In the genomic region with DNA sequence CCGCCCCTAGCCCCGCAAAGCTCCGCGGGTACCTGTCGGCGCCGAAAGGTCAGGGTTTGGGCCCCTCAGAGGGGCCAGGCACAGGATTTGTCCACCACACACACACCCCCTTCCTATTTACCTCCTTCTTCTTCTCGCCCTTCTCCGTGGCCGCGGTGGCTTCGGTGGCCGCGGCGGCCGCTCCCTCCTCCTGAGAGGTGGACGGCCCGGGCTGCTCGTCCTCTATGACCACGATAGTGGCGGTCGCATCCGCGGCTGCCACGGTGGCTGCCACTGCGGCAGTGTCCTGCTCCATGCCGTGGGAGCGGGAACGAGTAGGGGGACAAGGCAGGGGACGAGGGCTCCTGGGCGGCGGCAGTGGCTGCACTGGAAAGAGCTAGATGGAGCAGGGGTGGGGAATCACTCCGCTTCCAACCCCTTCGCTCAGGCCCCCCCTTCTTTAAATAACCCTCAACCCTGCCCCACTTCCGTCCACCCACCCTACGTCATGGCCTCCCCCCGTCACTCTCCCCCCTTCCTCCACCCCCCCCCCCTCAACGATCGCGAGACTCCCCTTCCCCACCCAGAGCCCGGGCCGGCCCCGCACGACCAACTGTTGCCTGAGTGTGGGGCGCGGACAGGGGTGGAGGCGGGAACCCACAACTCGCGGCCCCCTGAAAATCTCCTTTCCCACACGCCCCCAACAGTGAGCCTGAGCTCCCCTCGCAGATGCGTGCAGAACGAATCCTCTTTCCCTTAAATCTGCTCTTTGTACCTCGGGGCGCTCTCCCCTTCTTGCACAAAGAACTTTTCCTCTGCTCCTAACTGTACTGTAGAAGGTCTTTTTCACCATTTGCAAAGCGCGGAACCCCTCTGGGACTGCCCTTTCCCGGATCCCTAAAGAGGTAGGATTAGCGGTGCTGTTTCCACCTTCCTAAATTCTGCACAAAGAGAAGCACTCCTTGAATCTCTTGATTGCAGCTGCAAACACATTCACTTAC, we compare ENCODE assay signal across 8 cellular contexts. TPM values are rescaled to one million over a fixed set of nuclear protein-coding genes. Genes with fewer than 3 reads are reported as not detected.
DNase-seq lines count a peak whose midpoint lies in the region; ATAC-seq and TF ChIP-seq lines count a peak whose summit lies in the region.

A gene with protein sequence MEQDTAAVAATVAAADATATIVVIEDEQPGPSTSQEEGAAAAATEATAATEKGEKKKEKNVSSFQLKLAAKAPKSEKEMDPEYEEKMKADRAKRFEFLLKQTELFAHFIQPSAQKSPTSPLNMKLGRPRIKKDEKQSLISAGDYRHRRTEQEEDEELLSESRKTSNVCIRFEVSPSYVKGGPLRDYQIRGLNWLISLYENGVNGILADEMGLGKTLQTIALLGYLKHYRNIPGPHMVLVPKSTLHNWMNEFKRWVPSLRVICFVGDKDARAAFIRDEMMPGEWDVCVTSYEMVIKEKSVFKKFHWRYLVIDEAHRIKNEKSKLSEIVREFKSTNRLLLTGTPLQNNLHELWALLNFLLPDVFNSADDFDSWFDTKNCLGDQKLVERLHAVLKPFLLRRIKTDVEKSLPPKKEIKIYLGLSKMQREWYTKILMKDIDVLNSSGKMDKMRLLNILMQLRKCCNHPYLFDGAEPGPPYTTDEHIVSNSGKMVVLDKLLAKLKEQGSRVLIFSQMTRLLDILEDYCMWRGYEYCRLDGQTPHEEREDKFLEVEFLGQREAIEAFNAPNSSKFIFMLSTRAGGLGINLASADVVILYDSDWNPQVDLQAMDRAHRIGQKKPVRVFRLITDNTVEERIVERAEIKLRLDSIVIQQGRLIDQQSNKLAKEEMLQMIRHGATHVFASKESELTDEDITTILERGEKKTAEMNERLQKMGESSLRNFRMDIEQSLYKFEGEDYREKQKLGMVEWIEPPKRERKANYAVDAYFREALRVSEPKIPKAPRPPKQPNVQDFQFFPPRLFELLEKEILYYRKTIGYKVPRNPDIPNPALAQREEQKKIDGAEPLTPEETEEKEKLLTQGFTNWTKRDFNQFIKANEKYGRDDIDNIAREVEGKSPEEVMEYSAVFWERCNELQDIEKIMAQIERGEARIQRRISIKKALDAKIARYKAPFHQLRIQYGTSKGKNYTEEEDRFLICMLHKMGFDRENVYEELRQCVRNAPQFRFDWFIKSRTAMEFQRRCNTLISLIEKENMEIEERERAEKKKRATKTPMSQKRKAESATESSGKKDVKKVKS (minus strand): TSS at position 415 of the 980 bp plus-strand sequence. CDS start 120 bp downstream, at position 295.

- peak in 9 of 14 donors; percentile 2 to 56 (median 27) for DNase-seq in C1 segment of cervical spinal cord (lab: John Stamatoyannopoulos, UW)
- no peak for DNase-seq in activated CD4-positive, alpha-beta memory T cell treated with anti-CD3 and anti-CD28 coated beads, Interleukin-2, amount 10 ng/mL, durations not matched to agents 7 days and 5 days
- DNase-seq in fibroblast of gingiva (ENCODE audit: low read depth): peak; percentile 66
- DNase-seq in mucosa of descending colon: peak in 2 of 3 donors; percentile 6 to 23
- DNase-seq in type B pancreatic cell (ENCODE audit: extremely low spot score, unreplicated experiment): peak; percentile 77
- no peak for DNase-seq in NCI-H2029 (lab: John Stamatoyannopoulos, UW)
- DNase-seq in UCSD-AML1 (lab: John Stamatoyannopoulos, UW; ENCODE audit: unreplicated experiment): no peak

- H3K4me1 ChIP-seq in HUES48 (ENCODE audit: control insufficient read depth, insufficient read depth, low read length) (peaks cover 5% of the 10 kb centered on the region), mucosa of descending colon (ENCODE audit: low read depth) (no peaks in the 10 kb centered on the region)

- peaks cover 30% of the 10 kb centered on the region for H3K27me3 Mint-ChIP-seq in activated CD4-positive, alpha-beta memory T cell treated with anti-CD3 and anti-CD28 coated beads, Interleukin-2, amount 10 ng/mL, durations not matched to agents 7 days and 5 days
- H3K27me3 Mint-ChIP-seq in type B pancreatic cell: no peaks in the 10 kb centered on the region

- H3K4me3 ChIP-seq in HUES48 (ENCODE audit: low read depth, low read length) (peak within 1 kb of the TSS; percentile 97), mucosa of descending colon (no peak within 1 kb of the TSS)

- H3K27ac ChIP-seq in HUES48 (ENCODE audit: low read depth, low read length): peak within 1 kb of the TSS; percentile 94

- no peak within 1 kb of the TSS for H3K27ac Mint-ChIP-seq in activated CD4-positive, alpha-beta memory T cell treated with anti-CD3 and anti-CD28 coated beads, Interleukin-2, amount 10 ng/mL, durations not matched to agents 7 days and 5 days
- H3K27ac Mint-ChIP-seq in type B pancreatic cell: peak within 1 kb of the TSS; percentile 95

- TF ChIP-seq CTCF in mucosa of descending colon (IDR thresholded peaks at IDR 0.05) (no peak), type B pancreatic cell (conservative IDR thresholded peaks at IDR 0.05) (no peak)

- no peaks in the 10 kb centered on the region for H3K9me3 Mint-ChIP-seq in activated CD4-positive, alpha-beta memory T cell treated with anti-CD3 and anti-CD28 coated beads, Interleukin-2, amount 10 ng/mL, durations not matched to agents 7 days and 5 days
- peaks cover 4% of the 10 kb centered on the region for H3K9me3 Mint-ChIP-seq in type B pancreatic cell

- no peaks in the 10 kb centered on the region for H3K36me3 ChIP-seq in HUES48 (ENCODE audit: control insufficient read depth, insufficient read depth, low read length)
- H3K36me3 ChIP-seq in mucosa of descending colon (ENCODE audit: low read depth): no peaks in the 10 kb centered on the region

- peak within 1 kb of the TSS; percentile 90 for H3K9ac ChIP-seq in HUES48 (ENCODE audit: low read depth, low read length)

- H3K27me3 ChIP-seq in HUES48 (ENCODE audit: control insufficient read depth, insufficient read depth, low read length): 0 out of 2 replicates have a peak, but pooled peaks cover 5% of the 10 kb centered on the region

- H3K4me3 Mint-ChIP-seq in activated CD4-positive, alpha-beta memory T cell treated with anti-CD3 and anti-CD28 coated beads, Interleukin-2, amount 10 ng/mL, durations not matched to agents 7 days and 5 days: peak within 1 kb of the TSS; percentile 57
- peak within 1 kb of the TSS; percentile 96 for H3K4me3 Mint-ChIP-seq in type B pancreatic cell

- no peaks in the 10 kb centered on the region for H3K9me3 ChIP-seq in HUES48 (ENCODE audit: control insufficient read depth, insufficient read depth, low read length)
- no peaks in the 10 kb centered on the region for H3K9me3 ChIP-seq in mucosa of descending colon

- H3K4me1 Mint-ChIP-seq in activated CD4-positive, alpha-beta memory T cell treated with anti-CD3 and anti-CD28 coated beads, Interleukin-2, amount 10 ng/mL, durations not matched to agents 7 days and 5 days: peaks cover 5% of the 10 kb centered on the region
- H3K4me1 Mint-ChIP-seq in type B pancreatic cell (ENCODE audit: unreplicated experiment): peaks cover 12% of the 10 kb centered on the region

- intact Hi-C loops in mucosa of descending colon (cut with DNase I, micrococcal nuclease): no loop called here

- POLR2A ChIA-PET in activated CD4-positive, alpha-beta memory T cell treated with anti-CD3 and anti-CD28 coated beads, Interleukin-2, amount 10 ng/mL, durations not matched to agents 7 days and 5 days (lab: Charles Lee): no interaction called here

- CTCF ChIA-PET in activated CD4-positive, alpha-beta memory T cell treated with anti-CD3 and anti-CD28 coated beads, Interleukin-2, amount 10 ng/mL, durations not matched to agents 7 days and 5 days (lab: Charles Lee): no interaction called here

- ATAC-seq in mucosa of descending colon: peak; percentile 40

- H3K36me3 Mint-ChIP-seq in activated CD4-positive, alpha-beta memory T cell treated with anti-CD3 and anti-CD28 coated beads, Interleukin-2, amount 10 ng/mL, durations not matched to agents 7 days and 5 days (ENCODE audit: low read depth): no peaks in the 10 kb centered on the region
- H3K36me3 Mint-ChIP-seq in type B pancreatic cell: no peaks in the 10 kb centered on the region

RNA-seq across cellular contexts. Expression of the gene that starts here (rescaled TPM):
- not detected for total RNA-seq in activated CD4-positive, alpha-beta memory T cell treated with anti-CD3 and anti-CD28 coated beads, Interleukin-2, amount 10 ng/mL, durations not matched to agents 7 days and 5 days
- total RNA-seq in mucosa of descending colon (10 to 100 TPM in 1 of 3 donors, 1 to 10 TPM in 2; 3.1 to 31.6 (median 6.0) TPM), type B pancreatic cell (ENCODE audit: low replicate concordance) (89.9 and 106 TPM in 2 replicates)

Comparison
In these comparisons a context has a peak if more than half of its experiments do, and no peak if none do; other contexts are left out.
1. DNase-seq: peak in C1 segment of cervical spinal cord (9 of 14), fibroblast of gingiva (single experiment), mucosa of descending colon (2 of 3) and type B pancreatic cell (single experiment); none in activated CD4-positive, alpha-beta memory T cell treated with anti-CD3 and anti-CD28 coated beads, Interleukin-2, amount 10 ng/mL, durations not matched to agents 7 days and 5 days (single experiment), NCI-H2029 (single experiment) and UCSD-AML1 (single experiment).